In the genomic region with DNA sequence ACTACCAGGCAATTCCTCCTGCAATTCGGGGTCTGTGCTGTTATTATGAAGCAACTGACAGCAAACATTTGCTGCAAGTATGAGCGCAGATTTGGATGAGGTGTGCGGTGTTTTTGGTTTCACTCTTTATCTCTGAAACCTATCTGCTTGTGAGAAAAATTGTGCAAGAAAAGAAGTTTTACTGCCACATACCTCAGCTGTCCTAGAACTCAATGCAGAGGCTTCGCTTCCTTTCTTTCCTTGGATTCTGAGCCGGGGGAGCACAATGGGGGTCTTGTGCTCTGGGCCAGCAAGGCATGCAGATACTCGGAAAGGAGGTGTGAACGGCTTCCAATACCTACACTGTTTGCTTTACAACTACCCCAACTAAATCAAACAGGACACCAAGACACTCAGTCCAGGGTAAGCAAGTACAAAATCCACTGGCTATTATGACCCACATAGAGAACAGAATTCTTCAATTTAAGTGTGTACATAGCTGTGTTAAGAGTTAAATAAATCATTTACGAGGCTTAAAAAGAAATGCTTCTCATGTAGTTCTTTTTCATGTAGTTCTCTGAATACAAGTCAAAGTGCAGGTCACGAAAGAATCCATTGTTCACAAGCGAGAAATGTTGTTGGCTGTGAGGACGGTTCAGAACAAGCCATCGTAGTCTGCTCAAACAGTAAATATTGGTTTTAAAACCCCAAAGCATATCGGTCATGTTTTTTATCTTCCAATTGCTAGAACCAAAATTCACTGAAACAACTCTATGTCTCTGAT, we compare ENCODE assay signal across 1 cellular context.
A peak's percentile ranks its signal among the peaks of the same experiment; 100 is the strongest.
TF ChIP-seq lines count a peak whose summit lies in the region.

No MANE protein-coding gene starts in this region.

TF ChIP-seq in HepG2, 621 proteins besides CTCF, POLR2A, EP300 and RAD21 (continued from another document and continues in another):
- TF ChIP-seq, protein P1, sequence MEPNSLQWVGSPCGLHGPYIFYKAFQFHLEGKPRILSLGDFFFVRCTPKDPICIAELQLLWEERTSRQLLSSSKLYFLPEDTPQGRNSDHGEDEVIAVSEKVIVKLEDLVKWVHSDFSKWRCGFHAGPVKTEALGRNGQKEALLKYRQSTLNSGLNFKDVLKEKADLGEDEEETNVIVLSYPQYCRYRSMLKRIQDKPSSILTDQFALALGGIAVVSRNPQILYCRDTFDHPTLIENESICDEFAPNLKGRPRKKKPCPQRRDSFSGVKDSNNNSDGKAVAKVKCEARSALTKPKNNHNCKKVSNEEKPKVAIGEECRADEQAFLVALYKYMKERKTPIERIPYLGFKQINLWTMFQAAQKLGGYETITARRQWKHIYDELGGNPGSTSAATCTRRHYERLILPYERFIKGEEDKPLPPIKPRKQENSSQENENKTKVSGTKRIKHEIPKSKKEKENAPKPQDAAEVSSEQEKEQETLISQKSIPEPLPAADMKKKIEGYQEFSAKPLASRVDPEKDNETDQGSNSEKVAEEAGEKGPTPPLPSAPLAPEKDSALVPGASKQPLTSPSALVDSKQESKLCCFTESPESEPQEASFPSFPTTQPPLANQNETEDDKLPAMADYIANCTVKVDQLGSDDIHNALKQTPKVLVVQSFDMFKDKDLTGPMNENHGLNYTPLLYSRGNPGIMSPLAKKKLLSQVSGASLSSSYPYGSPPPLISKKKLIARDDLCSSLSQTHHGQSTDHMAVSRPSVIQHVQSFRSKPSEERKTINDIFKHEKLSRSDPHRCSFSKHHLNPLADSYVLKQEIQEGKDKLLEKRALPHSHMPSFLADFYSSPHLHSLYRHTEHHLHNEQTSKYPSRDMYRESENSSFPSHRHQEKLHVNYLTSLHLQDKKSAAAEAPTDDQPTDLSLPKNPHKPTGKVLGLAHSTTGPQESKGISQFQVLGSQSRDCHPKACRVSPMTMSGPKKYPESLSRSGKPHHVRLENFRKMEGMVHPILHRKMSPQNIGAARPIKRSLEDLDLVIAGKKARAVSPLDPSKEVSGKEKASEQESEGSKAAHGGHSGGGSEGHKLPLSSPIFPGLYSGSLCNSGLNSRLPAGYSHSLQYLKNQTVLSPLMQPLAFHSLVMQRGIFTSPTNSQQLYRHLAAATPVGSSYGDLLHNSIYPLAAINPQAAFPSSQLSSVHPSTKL (CRISPR knock-in tag; IDR thresholded peaks at IDR 0.05): peak; percentile 85
- TF ChIP-seq ZBTB42 (CRISPR knock-in tag; IDR thresholded peaks at IDR 0.05) (no peak), PITX1 (CRISPR knock-in tag; IDR thresholded peaks at IDR 0.05) (peak; percentile 73; the same call in 1 of the 2 replicates), STAT5B (CRISPR knock-in tag; IDR thresholded peaks at IDR 0.05) (no peak), GATAD1 (CRISPR knock-in tag; IDR thresholded peaks at IDR 0.05) (no peak; the same call in 1 of the 2 replicates), CREM (IDR thresholded peaks at IDR 0.05) (peak; percentile 93), CREM (CRISPR knock-in tag; IDR thresholded peaks at IDR 0.05) (no peak), SRSF1 (optimal IDR thresholded peaks at IDR 0.05; ENCODE audit: low read depth, low read length) (no peak), ATF1 (CRISPR knock-in tag; IDR thresholded peaks at IDR 0.05) (peak; percentile 67), SP2 (CRISPR knock-in tag; IDR thresholded peaks at IDR 0.05) (no peak), POLR2AphosphoS5 (IDR thresholded peaks at IDR 0.05; ENCODE audit: low read depth, low read length) (peak; percentile 52), ZNF331 (CRISPR knock-in tag; IDR thresholded peaks at IDR 0.05) (peak; percentile 40; the same call in 1 of the 2 replicates), HNF4G (IDR thresholded peaks at IDR 0.05; ENCODE audit: borderline replicate concordance, low read depth, low read length) (peak; percentile 64), HNF4G (CRISPR knock-in tag; IDR thresholded peaks at IDR 0.05; ENCODE audit: borderline replicate concordance, low read depth) (peak; percentile 30; the same call in 1 of the 2 replicates), BORCS8-MEF2B (CRISPR knock-in tag; IDR thresholded peaks at IDR 0.05) (no peak), HHEX (CRISPR knock-in tag; IDR thresholded peaks at IDR 0.05) (peak; percentile 81), PTBP1 (IDR thresholded peaks at IDR 0.05; ENCODE audit: low read depth, low read length, poor library complexity, severe bottlenecking) (no peak), ZNF101 (CRISPR knock-in tag; IDR thresholded peaks at IDR 0.05; ENCODE audit: borderline replicate concordance, low read depth) (no peak), LCORL (IDR thresholded peaks at IDR 0.05) (0 out of 2 replicates have a peak, but pooled peaks have one; percentile 42), LCORL (CRISPR knock-in tag; IDR thresholded peaks at IDR 0.05) (peak; percentile 12; the same call in 1 of the 2 replicates), RBM22 (optimal IDR thresholded peaks at IDR 0.05; ENCODE audit: low read length) (no peak), ZFP36L1 (CRISPR knock-in tag; IDR thresholded peaks at IDR 0.05) (no peak)
- TF ChIP-seq, protein P2, sequence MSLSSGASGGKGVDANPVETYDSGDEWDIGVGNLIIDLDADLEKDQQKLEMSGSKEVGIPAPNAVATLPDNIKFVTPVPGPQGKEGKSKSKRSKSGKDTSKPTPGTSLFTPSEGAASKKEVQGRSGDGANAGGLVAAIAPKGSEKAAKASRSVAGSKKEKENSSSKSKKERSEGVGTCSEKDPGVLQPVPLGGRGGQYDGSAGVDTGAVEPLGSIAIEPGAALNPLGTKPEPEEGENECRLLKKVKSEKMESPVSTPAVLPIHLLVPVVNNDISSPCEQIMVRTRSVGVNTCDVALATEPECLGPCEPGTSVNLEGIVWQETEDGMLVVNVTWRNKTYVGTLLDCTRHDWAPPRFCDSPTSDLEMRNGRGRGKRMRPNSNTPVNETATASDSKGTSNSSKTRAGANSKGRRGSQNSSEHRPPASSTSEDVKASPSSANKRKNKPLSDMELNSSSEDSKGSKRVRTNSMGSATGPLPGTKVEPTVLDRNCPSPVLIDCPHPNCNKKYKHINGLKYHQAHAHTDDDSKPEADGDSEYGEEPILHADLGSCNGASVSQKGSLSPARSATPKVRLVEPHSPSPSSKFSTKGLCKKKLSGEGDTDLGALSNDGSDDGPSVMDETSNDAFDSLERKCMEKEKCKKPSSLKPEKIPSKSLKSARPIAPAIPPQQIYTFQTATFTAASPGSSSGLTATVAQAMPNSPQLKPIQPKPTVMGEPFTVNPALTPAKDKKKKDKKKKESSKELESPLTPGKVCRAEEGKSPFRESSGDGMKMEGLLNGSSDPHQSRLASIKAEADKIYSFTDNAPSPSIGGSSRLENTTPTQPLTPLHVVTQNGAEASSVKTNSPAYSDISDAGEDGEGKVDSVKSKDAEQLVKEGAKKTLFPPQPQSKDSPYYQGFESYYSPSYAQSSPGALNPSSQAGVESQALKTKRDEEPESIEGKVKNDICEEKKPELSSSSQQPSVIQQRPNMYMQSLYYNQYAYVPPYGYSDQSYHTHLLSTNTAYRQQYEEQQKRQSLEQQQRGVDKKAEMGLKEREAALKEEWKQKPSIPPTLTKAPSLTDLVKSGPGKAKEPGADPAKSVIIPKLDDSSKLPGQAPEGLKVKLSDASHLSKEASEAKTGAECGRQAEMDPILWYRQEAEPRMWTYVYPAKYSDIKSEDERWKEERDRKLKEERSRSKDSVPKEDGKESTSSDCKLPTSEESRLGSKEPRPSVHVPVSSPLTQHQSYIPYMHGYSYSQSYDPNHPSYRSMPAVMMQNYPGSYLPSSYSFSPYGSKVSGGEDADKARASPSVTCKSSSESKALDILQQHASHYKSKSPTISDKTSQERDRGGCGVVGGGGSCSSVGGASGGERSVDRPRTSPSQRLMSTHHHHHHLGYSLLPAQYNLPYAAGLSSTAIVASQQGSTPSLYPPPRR (CRISPR knock-in tag; IDR thresholded peaks at IDR 0.05; ENCODE audit: borderline replicate concordance): peak; percentile 86
- TF ChIP-seq, protein P3, sequence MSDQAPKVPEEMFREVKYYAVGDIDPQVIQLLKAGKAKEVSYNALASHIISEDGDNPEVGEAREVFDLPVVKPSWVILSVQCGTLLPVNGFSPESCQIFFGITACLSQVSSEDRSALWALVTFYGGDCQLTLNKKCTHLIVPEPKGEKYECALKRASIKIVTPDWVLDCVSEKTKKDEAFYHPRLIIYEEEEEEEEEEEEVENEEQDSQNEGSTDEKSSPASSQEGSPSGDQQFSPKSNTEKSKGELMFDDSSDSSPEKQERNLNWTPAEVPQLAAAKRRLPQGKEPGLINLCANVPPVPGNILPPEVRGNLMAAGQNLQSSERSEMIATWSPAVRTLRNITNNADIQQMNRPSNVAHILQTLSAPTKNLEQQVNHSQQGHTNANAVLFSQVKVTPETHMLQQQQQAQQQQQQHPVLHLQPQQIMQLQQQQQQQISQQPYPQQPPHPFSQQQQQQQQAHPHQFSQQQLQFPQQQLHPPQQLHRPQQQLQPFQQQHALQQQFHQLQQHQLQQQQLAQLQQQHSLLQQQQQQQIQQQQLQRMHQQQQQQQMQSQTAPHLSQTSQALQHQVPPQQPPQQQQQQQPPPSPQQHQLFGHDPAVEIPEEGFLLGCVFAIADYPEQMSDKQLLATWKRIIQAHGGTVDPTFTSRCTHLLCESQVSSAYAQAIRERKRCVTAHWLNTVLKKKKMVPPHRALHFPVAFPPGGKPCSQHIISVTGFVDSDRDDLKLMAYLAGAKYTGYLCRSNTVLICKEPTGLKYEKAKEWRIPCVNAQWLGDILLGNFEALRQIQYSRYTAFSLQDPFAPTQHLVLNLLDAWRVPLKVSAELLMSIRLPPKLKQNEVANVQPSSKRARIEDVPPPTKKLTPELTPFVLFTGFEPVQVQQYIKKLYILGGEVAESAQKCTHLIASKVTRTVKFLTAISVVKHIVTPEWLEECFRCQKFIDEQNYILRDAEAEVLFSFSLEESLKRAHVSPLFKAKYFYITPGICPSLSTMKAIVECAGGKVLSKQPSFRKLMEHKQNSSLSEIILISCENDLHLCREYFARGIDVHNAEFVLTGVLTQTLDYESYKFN (CRISPR knock-in tag; conservative IDR thresholded peaks at IDR 0.05): peak; percentile 79
- TF ChIP-seq, protein P4, sequence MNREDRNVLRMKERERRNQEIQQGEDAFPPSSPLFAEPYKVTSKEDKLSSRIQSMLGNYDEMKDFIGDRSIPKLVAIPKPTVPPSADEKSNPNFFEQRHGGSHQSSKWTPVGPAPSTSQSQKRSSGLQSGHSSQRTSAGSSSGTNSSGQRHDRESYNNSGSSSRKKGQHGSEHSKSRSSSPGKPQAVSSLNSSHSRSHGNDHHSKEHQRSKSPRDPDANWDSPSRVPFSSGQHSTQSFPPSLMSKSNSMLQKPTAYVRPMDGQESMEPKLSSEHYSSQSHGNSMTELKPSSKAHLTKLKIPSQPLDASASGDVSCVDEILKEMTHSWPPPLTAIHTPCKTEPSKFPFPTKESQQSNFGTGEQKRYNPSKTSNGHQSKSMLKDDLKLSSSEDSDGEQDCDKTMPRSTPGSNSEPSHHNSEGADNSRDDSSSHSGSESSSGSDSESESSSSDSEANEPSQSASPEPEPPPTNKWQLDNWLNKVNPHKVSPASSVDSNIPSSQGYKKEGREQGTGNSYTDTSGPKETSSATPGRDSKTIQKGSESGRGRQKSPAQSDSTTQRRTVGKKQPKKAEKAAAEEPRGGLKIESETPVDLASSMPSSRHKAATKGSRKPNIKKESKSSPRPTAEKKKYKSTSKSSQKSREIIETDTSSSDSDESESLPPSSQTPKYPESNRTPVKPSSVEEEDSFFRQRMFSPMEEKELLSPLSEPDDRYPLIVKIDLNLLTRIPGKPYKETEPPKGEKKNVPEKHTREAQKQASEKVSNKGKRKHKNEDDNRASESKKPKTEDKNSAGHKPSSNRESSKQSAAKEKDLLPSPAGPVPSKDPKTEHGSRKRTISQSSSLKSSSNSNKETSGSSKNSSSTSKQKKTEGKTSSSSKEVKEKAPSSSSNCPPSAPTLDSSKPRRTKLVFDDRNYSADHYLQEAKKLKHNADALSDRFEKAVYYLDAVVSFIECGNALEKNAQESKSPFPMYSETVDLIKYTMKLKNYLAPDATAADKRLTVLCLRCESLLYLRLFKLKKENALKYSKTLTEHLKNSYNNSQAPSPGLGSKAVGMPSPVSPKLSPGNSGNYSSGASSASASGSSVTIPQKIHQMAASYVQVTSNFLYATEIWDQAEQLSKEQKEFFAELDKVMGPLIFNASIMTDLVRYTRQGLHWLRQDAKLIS (CRISPR knock-in tag; IDR thresholded peaks at IDR 0.05): 0 out of 2 replicates have a peak, but pooled peaks have one; percentile 32
- TF ChIP-seq, protein P5, sequence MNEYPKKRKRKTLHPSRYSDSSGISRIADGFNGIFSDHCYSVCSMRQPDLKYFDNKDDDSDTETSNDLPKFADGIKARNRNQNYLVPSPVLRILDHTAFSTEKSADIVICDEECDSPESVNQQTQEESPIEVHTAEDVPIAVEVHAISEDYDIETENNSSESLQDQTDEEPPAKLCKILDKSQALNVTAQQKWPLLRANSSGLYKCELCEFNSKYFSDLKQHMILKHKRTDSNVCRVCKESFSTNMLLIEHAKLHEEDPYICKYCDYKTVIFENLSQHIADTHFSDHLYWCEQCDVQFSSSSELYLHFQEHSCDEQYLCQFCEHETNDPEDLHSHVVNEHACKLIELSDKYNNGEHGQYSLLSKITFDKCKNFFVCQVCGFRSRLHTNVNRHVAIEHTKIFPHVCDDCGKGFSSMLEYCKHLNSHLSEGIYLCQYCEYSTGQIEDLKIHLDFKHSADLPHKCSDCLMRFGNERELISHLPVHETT (CRISPR knock-in tag; conservative IDR thresholded peaks at IDR 0.05): peak; percentile 44; the same call in 1 of the 2 replicates
- TF ChIP-seq, protein P6, sequence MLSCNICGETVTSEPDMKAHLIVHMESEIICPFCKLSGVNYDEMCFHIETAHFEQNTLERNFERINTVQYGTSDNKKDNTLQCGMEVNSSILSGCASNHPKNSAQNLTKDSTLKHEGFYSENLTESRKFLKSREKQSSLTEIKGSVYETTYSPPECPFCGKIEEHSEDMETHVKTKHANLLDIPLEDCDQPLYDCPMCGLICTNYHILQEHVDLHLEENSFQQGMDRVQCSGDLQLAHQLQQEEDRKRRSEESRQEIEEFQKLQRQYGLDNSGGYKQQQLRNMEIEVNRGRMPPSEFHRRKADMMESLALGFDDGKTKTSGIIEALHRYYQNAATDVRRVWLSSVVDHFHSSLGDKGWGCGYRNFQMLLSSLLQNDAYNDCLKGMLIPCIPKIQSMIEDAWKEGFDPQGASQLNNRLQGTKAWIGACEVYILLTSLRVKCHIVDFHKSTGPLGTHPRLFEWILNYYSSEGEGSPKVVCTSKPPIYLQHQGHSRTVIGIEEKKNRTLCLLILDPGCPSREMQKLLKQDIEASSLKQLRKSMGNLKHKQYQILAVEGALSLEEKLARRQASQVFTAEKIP (CRISPR knock-in tag; IDR thresholded peaks at IDR 0.05; ENCODE audit: borderline replicate concordance): no peak
- TF ChIP-seq, protein P7, sequence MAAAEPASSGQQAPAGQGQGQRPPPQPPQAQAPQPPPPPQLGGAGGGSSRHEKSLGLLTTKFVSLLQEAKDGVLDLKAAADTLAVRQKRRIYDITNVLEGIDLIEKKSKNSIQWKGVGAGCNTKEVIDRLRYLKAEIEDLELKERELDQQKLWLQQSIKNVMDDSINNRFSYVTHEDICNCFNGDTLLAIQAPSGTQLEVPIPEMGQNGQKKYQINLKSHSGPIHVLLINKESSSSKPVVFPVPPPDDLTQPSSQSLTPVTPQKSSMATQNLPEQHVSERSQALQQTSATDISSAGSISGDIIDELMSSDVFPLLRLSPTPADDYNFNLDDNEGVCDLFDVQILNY (CRISPR knock-in tag; conservative IDR thresholded peaks at IDR 0.05): no peak
- TF ChIP-seq, protein P8, sequence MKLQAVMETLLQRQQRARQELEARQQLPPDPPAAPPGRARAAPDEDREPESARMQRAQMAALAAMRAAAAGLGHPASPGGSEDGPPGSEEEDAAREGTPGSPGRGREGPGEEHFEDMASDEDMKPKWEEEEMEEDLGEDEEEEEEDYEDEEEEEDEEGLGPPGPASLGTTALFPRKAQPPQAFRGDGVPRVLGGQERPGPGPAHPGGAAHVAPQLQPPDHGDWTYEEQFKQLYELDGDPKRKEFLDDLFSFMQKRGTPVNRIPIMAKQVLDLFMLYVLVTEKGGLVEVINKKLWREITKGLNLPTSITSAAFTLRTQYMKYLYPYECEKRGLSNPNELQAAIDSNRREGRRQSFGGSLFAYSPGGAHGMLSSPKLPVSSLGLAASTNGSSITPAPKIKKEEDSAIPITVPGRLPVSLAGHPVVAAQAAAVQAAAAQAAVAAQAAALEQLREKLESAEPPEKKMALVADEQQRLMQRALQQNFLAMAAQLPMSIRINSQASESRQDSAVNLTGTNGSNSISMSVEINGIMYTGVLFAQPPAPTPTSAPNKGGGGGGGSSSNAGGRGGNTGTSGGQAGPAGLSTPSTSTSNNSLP (IDR thresholded peaks at IDR 0.05; ENCODE audit: low read depth, low read length): peak; percentile 55; the same call in 1 of the 2 replicates
